In the genomic region with DNA sequence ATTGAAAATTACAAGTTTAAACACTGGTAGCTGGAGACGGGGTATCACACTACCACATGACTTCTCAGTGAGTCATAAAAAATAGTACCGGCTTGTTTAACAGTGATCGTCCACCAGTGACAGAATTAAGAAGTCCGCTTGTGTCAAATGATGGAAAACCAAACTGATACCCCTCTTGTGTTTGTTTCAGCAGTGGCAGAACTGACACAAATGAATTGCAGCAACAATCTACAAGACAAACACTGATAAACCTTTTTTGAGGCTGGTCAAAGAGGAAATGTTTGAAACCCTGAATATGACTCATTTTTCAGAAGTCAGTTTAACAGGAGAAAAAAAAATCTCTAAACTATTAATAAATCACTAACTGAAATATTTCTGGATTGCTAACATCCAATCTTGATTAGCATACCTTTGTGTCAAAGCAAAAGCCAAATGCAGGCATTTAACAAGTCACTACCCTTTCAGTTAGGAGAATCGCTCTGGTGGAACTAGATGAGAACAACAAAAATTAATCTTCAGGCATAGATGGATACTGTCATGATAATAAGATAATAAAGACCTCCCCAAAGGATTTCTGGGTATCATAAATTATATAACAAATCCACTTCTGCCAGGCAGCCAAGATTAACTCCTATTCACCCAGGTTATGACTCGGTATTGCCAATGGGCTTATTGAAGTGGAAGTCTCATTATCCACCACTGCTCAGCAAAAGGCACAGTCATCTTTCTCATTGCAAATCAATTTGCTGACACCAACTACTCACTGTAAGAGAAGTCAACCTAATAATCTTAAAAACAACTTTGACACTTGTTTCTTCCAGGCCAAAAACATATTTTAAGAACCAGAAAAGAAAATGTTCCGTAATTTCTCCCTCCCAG, we compare ENCODE assay signal across 10 cellular contexts. TPM values are rescaled to one million over a fixed set of nuclear protein-coding genes. Genes with fewer than 3 reads are reported as not detected.
DNase-seq lines count a peak whose midpoint lies in the region; ATAC-seq and TF ChIP-seq lines count a peak whose summit lies in the region.
"Had no signal": no experiment of that assay in that cellular context is flagged by ENCODE, and none has a peak within 500 bp of the region (broad histone marks: within the 10 kb centered on the region; RNA-seq: fewer than 3 reads in every experiment).

No MANE protein-coding gene starts in this region.

- 16 to 20% methylated on average over 7 of the region's 7 CpGs for WGBS in esophagus squamous epithelium, 2 donors

- H3K4me3 ChIP-seq in OCI-LY3 (ENCODE audit: low read length): peak overlapping the region; percentile 22
- no peak overlapping the region for H3K4me3 ChIP-seq in esophagus squamous epithelium
- H3K4me3 ChIP-seq: mucosa of descending colon had no signal

- peaks cover 0 to 3% of the 10 kb centered on the region in 2 donors for H3K9me3 Mint-ChIP-seq in stimulated activated naive B cell treated with anti-CD40 and anti-IgM and Interleukin-4, amounts not matched to agents 10 μg/mL and 1 μg/mL and 100 μg/mL, for 72 hours
- H3K9me3 Mint-ChIP-seq: H9 had no signal

- TF ChIP-seq CTCF in OCI-LY3 (IDR thresholded peaks at IDR 0.05; ENCODE audit: low read depth, low read length): no peak
- no peak for TF ChIP-seq CTCF in esophagus squamous epithelium (IDR thresholded peaks at IDR 0.05)

- H3K27ac ChIP-seq in OCI-LY3 (ENCODE audit: low read length) (no peak overlapping the region), esophagus squamous epithelium (peak overlapping the region; percentile 10 to 74 (median 66))

- peak overlapping the region; percentile 67 for H3K4me2 ChIP-seq in OCI-LY3 (ENCODE audit: low read length)

- no peaks in the 10 kb centered on the region for H3K27me3 Mint-ChIP-seq in stimulated activated naive B cell treated with anti-CD40 and anti-IgM and Interleukin-4, amounts not matched to agents 10 μg/mL and 1 μg/mL and 100 μg/mL, for 72 hours

- H3K36me3 ChIP-seq in OCI-LY3 (replicated peaks; ENCODE audit: low read depth, low read length) (peaks cover 6% of the 10 kb centered on the region), esophagus squamous epithelium (no peaks in the 10 kb centered on the region)

- H3K27ac Mint-ChIP-seq in stimulated activated naive B cell treated with anti-CD40 and anti-IgM and Interleukin-4, amounts not matched to agents 10 μg/mL and 1 μg/mL and 100 μg/mL, for 72 hours: peak overlapping the region; percentile 65

- intact Hi-C loops in esophagus squamous epithelium (cut with DNase I): no loop called here

- H3K27me3 ChIP-seq in OCI-LY3 (ENCODE audit: low read depth, low read length) (no peaks in the 10 kb centered on the region), esophagus squamous epithelium (no peaks in the 10 kb centered on the region)

- ATAC-seq in GM19395 (IDR thresholded peaks at IDR 0.05; ENCODE audit: unreplicated experiment): peak; percentile 39
- peak; percentile 10 to 30 for ATAC-seq in stimulated activated naive B cell treated with anti-CD40 and anti-IgM and Interleukin-4, amounts not matched to agents 10 μg/mL and 1 μg/mL and 100 μg/mL, for 72 hours (replicated peaks)
- ATAC-seq in HG02884 (IDR thresholded peaks at IDR 0.05; ENCODE audit: unreplicated experiment): no peak
- no peak for ATAC-seq in HG03097 (IDR thresholded peaks at IDR 0.05; ENCODE audit: low FRiP score, unreplicated experiment)
- ATAC-seq: mucosa of descending colon had no signal

- peaks cover 4 to 10% of the 10 kb centered on the region in 2 donors for H3K36me3 Mint-ChIP-seq in stimulated activated naive B cell treated with anti-CD40 and anti-IgM and Interleukin-4, amounts not matched to agents 10 μg/mL and 1 μg/mL and 100 μg/mL, for 72 hours

- no peak for DNase-seq in esophagus squamous epithelium (lab: John Stamatoyannopoulos, UW)
- no peak for DNase-seq in stimulated activated naive B cell treated with anti-CD40 and anti-IgM and Interleukin-4, amounts not matched to agents 10 μg/mL and 1 μg/mL and 100 μg/mL, for 72 hours
- DNase-seq in NCI-H187 (lab: John Stamatoyannopoulos, UW): no peak
- no peak for DNase-seq in C1 segment of cervical spinal cord (lab: John Stamatoyannopoulos, UW)
- DNase-seq: H9, mucosa of descending colon had no signal

- H4K20me1 ChIP-seq in OCI-LY3 (ENCODE audit: insufficient read depth, low read length): peaks cover 6% of the 10 kb centered on the region; the same call in 1 of the 2 replicates

- H3K9ac ChIP-seq in OCI-LY3 (ENCODE audit: low read length): no peak overlapping the region

- no peak for TF ChIP-seq POLR2A in esophagus squamous epithelium (IDR thresholded peaks at IDR 0.05)

- no peaks in the 10 kb centered on the region for H3K9me3 ChIP-seq in OCI-LY3 (ENCODE audit: insufficient read depth, low read length)
- H3K9me3 ChIP-seq in esophagus squamous epithelium: no peaks in the 10 kb centered on the region
- H3K9me3 ChIP-seq: mucosa of descending colon had no signal

- H2AFZ ChIP-seq in OCI-LY3 (ENCODE audit: low read depth, low read length): no peak overlapping the region

- H3K79me2 ChIP-seq in OCI-LY3 (ENCODE audit: low read length): peaks cover 4% of the 10 kb centered on the region; the same call in 1 of the 2 replicates

- H3K4me1 ChIP-seq in OCI-LY3 (ENCODE audit: low read length) (peaks cover 33% of the 10 kb centered on the region), esophagus squamous epithelium (peaks cover 13 to 82% (median 36%) of the 10 kb centered on the region in 3 donors)

- H3K4me1 Mint-ChIP-seq in stimulated activated naive B cell treated with anti-CD40 and anti-IgM and Interleukin-4, amounts not matched to agents 10 μg/mL and 1 μg/mL and 100 μg/mL, for 72 hours: peaks cover 22 to 42% of the 10 kb centered on the region in 2 donors

- H3K4me3 Mint-ChIP-seq in stimulated activated naive B cell treated with anti-CD40 and anti-IgM and Interleukin-4, amounts not matched to agents 10 μg/mL and 1 μg/mL and 100 μg/mL, for 72 hours: no peak overlapping the region
- H3K4me3 Mint-ChIP-seq: H9 had no signal

RNA-seq across cellular contexts. Expression of gene DCUN1D3, which starts 20.7 kb away (rescaled TPM):
- 10 to 100 TPM; 14.5 to 37.2 (median 19.4) TPM for total RNA-seq in esophagus squamous epithelium

RNA-seq across cellular contexts. Expression of gene LYRM1, which starts 21.2 kb away (rescaled TPM):
- total RNA-seq in esophagus squamous epithelium: 10 to 100 TPM; 21.9 to 37.9 (median 34.3) TPM

Comparison
In these comparisons a context has a peak if more than half of its experiments do, and no peak if none do; other contexts are left out.
1. ATAC-seq: peak in GM19395 (single experiment) and stimulated activated naive B cell treated with anti-CD40 and anti-IgM and Interleukin-4, amounts not matched to agents 10 μg/mL and 1 μg/mL and 100 μg/mL, for 72 hours (2 of 2); none in HG02884 (single experiment) and HG03097 (single experiment).